1 cellular context compared by ENCODE assay signal in the genomic region with DNA sequence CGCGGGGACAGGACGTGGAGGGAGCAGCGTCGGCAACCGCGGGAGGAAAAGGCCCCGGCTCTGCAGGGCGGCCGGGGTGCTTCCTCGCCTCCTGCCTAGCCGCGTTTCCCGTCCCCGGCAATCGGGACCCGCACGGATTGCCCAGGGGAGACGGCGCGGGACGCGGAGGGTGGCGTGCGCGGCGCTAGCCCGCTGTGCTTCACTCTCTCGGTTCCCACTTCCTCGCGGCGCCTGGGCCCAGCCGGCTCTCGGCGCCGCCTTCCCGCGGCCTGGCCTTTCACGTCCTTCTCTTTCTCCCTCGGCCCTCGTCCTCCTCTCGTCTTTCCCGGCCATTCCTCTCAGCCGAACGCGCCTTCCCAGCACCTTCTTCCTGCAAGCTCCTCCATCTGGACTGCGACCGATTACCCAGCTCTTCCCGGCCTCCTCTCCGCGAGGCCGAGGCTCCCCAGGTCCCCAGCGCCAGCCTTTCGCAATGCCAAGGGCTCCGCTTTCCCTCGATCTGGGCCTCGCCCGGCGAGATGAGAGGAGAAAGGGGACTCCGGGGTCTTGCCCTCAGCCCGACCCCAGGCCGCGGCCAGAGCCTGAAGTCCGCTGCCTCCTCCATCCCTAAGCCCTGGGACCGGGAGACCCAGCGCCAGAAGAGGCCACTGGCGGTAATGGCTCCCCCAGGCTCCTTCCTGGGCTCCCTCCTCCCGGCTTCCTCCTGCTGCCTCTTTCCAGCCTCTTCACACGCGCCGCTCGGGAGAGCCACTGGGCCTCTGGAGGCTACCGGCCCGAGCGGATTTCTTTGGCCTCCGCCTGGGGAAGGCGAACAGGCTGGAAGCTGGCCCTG.
TF ChIP-seq lines count a peak whose summit lies in the region.

No MANE protein-coding gene starts in this region.

TF ChIP-seq in HepG2, 621 proteins besides CTCF, POLR2A, EP300 and RAD21 (continued from another document and continues in another):
- TF ChIP-seq, protein P1, sequence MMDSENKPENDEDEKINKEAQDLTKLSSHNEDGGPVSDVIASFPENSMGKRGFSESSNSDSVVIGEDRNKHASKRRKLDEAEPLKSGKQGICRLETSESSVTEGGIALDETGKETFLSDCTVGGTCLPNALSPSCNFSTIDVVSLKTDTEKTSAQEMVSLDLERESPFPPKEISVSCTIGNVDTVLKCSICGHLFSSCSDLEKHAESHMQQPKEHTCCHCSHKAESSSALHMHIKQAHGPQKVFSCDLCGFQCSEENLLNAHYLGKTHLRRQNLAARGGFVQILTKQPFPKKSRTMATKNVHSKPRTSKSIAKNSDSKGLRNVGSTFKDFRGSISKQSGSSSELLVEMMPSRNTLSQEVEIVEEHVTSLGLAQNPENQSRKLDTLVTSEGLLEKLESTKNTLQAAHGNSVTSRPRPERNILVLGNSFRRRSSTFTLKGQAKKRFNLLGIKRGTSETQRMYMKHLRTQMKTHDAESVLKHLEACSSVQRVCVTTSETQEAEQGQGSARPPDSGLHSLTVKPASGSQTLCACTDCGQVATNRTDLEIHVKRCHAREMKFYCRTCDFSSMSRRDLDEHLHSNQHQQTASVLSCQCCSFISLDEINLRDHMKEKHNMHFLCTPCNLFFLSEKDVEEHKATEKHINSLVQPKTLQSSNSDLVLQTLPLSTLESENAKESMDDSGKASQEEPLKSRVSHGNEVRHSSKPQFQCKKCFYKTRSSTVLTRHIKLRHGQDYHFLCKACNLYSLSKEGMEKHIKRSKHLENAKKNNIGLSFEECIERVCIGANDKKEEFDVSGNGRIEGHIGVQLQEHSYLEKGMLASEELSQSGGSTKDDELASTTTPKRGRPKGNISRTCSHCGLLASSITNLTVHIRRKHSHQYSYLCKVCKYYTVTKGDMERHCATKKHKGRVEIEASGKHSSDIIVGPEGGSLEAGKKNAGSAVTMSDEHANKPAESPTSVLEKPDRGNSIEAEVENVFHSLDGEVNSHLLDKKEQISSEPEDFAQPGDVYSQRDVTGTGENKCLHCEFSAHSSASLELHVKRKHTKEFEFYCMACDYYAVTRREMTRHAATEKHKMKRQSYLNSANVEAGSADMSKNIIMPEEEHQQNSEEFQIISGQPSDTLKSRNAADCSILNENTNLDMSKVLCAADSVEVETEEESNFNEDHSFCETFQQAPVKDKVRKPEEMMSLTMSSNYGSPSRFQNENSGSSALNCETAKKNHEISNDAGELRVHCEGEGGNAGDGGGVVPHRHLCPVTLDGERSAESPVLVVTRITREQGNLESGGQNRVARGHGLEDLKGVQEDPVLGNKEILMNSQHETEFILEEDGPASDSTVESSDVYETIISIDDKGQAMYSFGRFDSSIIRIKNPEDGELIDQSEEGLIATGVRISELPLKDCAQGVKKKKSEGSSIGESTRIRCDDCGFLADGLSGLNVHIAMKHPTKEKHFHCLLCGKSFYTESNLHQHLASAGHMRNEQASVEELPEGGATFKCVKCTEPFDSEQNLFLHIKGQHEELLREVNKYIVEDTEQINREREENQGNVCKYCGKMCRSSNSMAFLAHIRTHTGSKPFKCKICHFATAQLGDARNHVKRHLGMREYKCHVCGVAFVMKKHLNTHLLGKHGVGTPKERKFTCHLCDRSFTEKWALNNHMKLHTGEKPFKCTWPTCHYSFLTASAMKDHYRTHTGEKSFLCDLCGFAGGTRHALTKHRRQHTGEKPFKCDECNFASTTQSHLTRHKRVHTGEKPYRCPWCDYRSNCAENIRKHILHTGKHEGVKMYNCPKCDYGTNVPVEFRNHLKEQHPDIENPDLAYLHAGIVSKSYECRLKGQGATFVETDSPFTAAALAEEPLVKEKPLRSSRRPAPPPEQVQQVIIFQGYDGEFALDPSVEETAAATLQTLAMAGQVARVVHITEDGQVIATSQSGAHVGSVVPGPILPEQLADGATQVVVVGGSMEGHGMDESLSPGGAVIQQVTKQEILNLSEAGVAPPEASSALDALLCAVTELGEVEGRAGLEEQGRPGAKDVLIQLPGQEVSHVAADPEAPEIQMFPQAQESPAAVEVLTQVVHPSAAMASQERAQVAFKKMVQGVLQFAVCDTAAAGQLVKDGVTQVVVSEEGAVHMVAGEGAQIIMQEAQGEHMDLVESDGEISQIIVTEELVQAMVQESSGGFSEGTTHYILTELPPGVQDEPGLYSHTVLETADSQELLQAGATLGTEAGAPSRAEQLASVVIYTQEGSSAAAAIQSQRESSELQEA (CRISPR knock-in tag; IDR thresholded peaks at IDR 0.05; ENCODE audit: not compliant biosample characterization), result peak; percentile 58
- TF ChIP-seq ATF7-NPFF (CRISPR knock-in tag; IDR thresholded peaks at IDR 0.05; ENCODE audit: low read depth) (peak; percentile 54; the same call in 1 of the 2 replicates), DMAP1 (CRISPR knock-in tag; IDR thresholded peaks at IDR 0.05) (no peak), ZFP62 (CRISPR knock-in tag; IDR thresholded peaks at IDR 0.05) (0 out of 2 replicates have a peak, but pooled peaks have one; percentile 72), KLF12 (CRISPR knock-in tag; IDR thresholded peaks at IDR 0.05; ENCODE audit: borderline replicate concordance) (peak; percentile 61; the same call in 1 of the 2 replicates), TSC22D2 (CRISPR knock-in tag; IDR thresholded peaks at IDR 0.05; ENCODE audit: borderline replicate concordance) (no peak), ZNF773 (CRISPR knock-in tag; IDR thresholded peaks at IDR 0.05; ENCODE audit: borderline replicate concordance) (0 out of 2 replicates have a peak, but pooled peaks have one; percentile 88), ZNF430 (CRISPR knock-in tag; IDR thresholded peaks at IDR 0.05) (peak; percentile 21; the same call in 1 of the 2 replicates), TOE1 (CRISPR knock-in tag; IDR thresholded peaks at IDR 0.05) (no peak), KLF9 (CRISPR knock-in tag; IDR thresholded peaks at IDR 0.05; ENCODE audit: low read depth) (0 out of 2 replicates have a peak, but pooled peaks have one; percentile 49), NFYC (CRISPR knock-in tag; IDR thresholded peaks at IDR 0.05) (no peak), ZSCAN22 (CRISPR knock-in tag; IDR thresholded peaks at IDR 0.05) (no peak), ZNF788 (CRISPR knock-in tag; IDR thresholded peaks at IDR 0.05; ENCODE audit: borderline replicate concordance) (peak; percentile 77), YY1 (IDR thresholded peaks at IDR 0.05; ENCODE audit: insufficient read depth, insufficient replicate concordance, low read depth, low read length) (no peak), ZNF839 (CRISPR knock-in tag; IDR thresholded peaks at IDR 0.05; ENCODE audit: borderline replicate concordance) (0 out of 2 replicates have a peak, but pooled peaks have one; percentile 38), SP4 (CRISPR knock-in tag; IDR thresholded peaks at IDR 0.05) (peak; percentile 71), HNRNPUL1 (IDR thresholded peaks at IDR 0.05; ENCODE audit: low read depth, low read length) (no peak), ZNF772 (CRISPR knock-in tag; IDR thresholded peaks at IDR 0.05) (peak; percentile 55; the same call in 1 of the 2 replicates), PHF5A (CRISPR knock-in tag; IDR thresholded peaks at IDR 0.05; ENCODE audit: low read depth, unreplicated experiment) (no peak), BHLHE40 (IDR thresholded peaks at IDR 0.05; ENCODE audit: low read length) (no peak), KAT7 (CRISPR knock-in tag; IDR thresholded peaks at IDR 0.05; ENCODE audit: borderline replicate concordance) (0 out of 2 replicates have a peak, but pooled peaks have one; percentile 78), HNRNPH1 (optimal IDR thresholded peaks at IDR 0.05; ENCODE audit: low read depth, low read length) (no peak), NFE2L1 (CRISPR knock-in tag; IDR thresholded peaks at IDR 0.05; ENCODE audit: borderline replicate concordance) (0 out of 2 replicates have a peak, but pooled peaks have one; percentile 15), REXO4 (CRISPR knock-in tag; IDR thresholded peaks at IDR 0.05; ENCODE audit: borderline replicate concordance) (no peak; the same call in 1 of the 2 replicates)
- TF ChIP-seq, protein P2, sequence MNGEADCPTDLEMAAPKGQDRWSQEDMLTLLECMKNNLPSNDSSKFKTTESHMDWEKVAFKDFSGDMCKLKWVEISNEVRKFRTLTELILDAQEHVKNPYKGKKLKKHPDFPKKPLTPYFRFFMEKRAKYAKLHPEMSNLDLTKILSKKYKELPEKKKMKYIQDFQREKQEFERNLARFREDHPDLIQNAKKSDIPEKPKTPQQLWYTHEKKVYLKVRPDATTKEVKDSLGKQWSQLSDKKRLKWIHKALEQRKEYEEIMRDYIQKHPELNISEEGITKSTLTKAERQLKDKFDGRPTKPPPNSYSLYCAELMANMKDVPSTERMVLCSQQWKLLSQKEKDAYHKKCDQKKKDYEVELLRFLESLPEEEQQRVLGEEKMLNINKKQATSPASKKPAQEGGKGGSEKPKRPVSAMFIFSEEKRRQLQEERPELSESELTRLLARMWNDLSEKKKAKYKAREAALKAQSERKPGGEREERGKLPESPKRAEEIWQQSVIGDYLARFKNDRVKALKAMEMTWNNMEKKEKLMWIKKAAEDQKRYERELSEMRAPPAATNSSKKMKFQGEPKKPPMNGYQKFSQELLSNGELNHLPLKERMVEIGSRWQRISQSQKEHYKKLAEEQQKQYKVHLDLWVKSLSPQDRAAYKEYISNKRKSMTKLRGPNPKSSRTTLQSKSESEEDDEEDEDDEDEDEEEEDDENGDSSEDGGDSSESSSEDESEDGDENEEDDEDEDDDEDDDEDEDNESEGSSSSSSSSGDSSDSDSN (CRISPR knock-in tag; IDR thresholded peaks at IDR 0.05), result peak; percentile 92
- TF ChIP-seq, protein P3, sequence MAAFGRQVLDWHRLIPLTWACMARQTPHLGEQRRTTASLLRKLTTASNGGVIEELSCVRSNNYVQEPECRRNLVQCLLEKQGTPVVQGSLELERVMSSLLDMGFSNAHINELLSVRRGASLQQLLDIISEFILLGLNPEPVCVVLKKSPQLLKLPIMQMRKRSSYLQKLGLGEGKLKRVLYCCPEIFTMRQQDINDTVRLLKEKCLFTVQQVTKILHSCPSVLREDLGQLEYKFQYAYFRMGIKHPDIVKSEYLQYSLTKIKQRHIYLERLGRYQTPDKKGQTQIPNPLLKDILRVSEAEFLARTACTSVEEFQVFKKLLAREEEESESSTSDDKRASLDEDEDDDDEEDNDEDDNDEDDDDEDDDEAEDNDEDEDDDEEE (CRISPR knock-in tag; IDR thresholded peaks at IDR 0.05), result no peak; the same call in 1 of the 2 replicates
- TF ChIP-seq, protein P4, sequence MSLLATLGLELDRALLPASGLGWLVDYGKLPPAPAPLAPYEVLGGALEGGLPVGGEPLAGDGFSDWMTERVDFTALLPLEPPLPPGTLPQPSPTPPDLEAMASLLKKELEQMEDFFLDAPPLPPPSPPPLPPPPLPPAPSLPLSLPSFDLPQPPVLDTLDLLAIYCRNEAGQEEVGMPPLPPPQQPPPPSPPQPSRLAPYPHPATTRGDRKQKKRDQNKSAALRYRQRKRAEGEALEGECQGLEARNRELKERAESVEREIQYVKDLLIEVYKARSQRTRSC (CRISPR knock-in tag; IDR thresholded peaks at IDR 0.05; ENCODE audit: low read depth), result no peak
- TF ChIP-seq, protein P5, sequence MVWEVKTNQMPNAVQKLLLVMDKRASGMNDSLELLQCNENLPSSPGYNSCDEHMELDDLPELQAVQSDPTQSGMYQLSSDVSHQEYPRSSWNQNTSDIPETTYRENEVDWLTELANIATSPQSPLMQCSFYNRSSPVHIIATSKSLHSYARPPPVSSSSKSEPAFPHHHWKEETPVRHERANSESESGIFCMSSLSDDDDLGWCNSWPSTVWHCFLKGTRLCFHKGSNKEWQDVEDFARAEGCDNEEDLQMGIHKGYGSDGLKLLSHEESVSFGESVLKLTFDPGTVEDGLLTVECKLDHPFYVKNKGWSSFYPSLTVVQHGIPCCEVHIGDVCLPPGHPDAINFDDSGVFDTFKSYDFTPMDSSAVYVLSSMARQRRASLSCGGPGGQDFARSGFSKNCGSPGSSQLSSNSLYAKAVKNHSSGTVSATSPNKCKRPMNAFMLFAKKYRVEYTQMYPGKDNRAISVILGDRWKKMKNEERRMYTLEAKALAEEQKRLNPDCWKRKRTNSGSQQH (CRISPR knock-in tag; IDR thresholded peaks at IDR 0.05; ENCODE audit: low read depth), result no peak
- TF ChIP-seq, protein P6, sequence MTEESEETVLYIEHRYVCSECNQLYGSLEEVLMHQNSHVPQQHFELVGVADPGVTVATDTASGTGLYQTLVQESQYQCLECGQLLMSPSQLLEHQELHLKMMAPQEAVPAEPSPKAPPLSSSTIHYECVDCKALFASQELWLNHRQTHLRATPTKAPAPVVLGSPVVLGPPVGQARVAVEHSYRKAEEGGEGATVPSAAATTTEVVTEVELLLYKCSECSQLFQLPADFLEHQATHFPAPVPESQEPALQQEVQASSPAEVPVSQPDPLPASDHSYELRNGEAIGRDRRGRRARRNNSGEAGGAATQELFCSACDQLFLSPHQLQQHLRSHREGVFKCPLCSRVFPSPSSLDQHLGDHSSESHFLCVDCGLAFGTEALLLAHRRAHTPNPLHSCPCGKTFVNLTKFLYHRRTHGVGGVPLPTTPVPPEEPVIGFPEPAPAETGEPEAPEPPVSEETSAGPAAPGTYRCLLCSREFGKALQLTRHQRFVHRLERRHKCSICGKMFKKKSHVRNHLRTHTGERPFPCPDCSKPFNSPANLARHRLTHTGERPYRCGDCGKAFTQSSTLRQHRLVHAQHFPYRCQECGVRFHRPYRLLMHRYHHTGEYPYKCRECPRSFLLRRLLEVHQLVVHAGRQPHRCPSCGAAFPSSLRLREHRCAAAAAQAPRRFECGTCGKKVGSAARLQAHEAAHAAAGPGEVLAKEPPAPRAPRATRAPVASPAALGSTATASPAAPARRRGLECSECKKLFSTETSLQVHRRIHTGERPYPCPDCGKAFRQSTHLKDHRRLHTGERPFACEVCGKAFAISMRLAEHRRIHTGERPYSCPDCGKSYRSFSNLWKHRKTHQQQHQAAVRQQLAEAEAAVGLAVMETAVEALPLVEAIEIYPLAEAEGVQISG (CRISPR knock-in tag; IDR thresholded peaks at IDR 0.05), result peak; percentile 45
- TF ChIP-seq, protein P7, sequence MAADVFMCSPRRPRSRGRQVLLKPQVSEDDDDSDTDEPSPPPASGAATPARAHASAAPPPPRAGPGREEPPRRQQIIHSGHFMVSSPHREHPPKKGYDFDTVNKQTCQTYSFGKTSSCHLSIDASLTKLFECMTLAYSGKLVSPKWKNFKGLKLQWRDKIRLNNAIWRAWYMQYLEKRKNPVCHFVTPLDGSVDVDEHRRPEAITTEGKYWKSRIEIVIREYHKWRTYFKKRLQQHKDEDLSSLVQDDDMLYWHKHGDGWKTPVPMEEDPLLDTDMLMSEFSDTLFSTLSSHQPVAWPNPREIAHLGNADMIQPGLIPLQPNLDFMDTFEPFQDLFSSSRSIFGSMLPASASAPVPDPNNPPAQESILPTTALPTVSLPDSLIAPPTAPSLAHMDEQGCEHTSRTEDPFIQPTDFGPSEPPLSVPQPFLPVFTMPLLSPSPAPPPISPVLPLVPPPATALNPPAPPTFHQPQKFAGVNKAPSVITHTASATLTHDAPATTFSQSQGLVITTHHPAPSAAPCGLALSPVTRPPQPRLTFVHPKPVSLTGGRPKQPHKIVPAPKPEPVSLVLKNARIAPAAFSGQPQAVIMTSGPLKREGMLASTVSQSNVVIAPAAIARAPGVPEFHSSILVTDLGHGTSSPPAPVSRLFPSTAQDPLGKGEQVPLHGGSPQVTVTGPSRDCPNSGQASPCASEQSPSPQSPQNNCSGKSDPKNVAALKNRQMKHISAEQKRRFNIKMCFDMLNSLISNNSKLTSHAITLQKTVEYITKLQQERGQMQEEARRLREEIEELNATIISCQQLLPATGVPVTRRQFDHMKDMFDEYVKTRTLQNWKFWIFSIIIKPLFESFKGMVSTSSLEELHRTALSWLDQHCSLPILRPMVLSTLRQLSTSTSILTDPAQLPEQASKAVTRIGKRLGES (CRISPR knock-in tag; IDR thresholded peaks at IDR 0.05; ENCODE audit: borderline replicate concordance), result no peak
- TF ChIP-seq, protein P8, sequence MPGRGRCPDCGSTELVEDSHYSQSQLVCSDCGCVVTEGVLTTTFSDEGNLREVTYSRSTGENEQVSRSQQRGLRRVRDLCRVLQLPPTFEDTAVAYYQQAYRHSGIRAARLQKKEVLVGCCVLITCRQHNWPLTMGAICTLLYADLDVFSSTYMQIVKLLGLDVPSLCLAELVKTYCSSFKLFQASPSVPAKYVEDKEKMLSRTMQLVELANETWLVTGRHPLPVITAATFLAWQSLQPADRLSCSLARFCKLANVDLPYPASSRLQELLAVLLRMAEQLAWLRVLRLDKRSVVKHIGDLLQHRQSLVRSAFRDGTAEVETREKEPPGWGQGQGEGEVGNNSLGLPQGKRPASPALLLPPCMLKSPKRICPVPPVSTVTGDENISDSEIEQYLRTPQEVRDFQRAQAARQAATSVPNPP (CRISPR knock-in tag; IDR thresholded peaks at IDR 0.05), result no peak
